ENCODE assay signal across 10 cellular contexts in genomic region chr2:1605102-1605501, GRCh38.
DNase-seq lines count a peak whose midpoint lies in the region; TF ChIP-seq lines count a peak whose summit lies in the region.
"Had no signal": no experiment of that assay in that cellular context is flagged by ENCODE, and none has a peak within 500 bp of the region (broad histone marks: within the 10 kb centered on the region; RNA-seq: fewer than 3 reads in every experiment).

No MANE protein-coding gene starts in this region.

- DNase-seq in NCI-H1092 treated with DMSO at 0.1 percent for 48 hours (lab: John Stamatoyannopoulos, UW): peak; percentile 8
- DNase-seq in NCI-H1092 (lab: John Stamatoyannopoulos, UW): no peak
- DNase-seq in cardiac fibroblast (ENCODE audit: low read depth in 2 of 2): peak; percentile 78 to 80
- peak; percentile 52 for DNase-seq in kidney tubule cell (ENCODE audit: low spot score)
- DNase-seq in spleen: peak; percentile 78
- no peak for DNase-seq in GM13977 (ENCODE audit: low spot score)
- DNase-seq in NCI-H1417 treated with DMSO at 0.1 percent for 48 hours (lab: John Stamatoyannopoulos, UW): no peak
- no peak for DNase-seq in breast epithelium (ENCODE audit: low spot score in 2 of 2)
- DNase-seq: esophagus squamous epithelium had no signal

- H3K36me3 ChIP-seq in spleen (no peaks in the 10 kb centered on the region), breast epithelium (no peaks in the 10 kb centered on the region)
- H3K36me3 ChIP-seq: esophagus squamous epithelium, uterus had no signal

- in situ Hi-C loops in GM13977 (cut with MboI; ENCODE audit: low pct_unique_long_range_greater_than_20kb, low sequenced_read_pairs, unreplicated experiment): no loop called here

- WGBS in spleen, 5 donors: 19 to 33% (median 20%) methylated on average over 16 of the region's 16 CpGs

- TF ChIP-seq CTCF in cardiac fibroblast (IDR thresholded peaks at IDR 0.05; ENCODE audit: low read depth, low read length) (peak; percentile 2), spleen (IDR thresholded peaks at IDR 0.05 in 8 of 11, conservative IDR thresholded peaks at IDR 0.05 in 3 of 11) (no peak), GM13977 (IDR thresholded peaks at IDR 0.05; ENCODE audit: extremely low read depth, insufficient read depth, missing control alignments) (no peak), breast epithelium (IDR thresholded peaks at IDR 0.05) (no peak)

- no peak overlapping the region for H3K4me3 ChIP-seq in cardiac fibroblast (replicated peaks in 1 of 2; ENCODE audit: low read depth in 2 of 2, low read length in 2 of 2)
- H3K4me3 ChIP-seq in spleen: peak overlapping the region in 1 of 8 donors; percentile 6
- no peak overlapping the region for H3K4me3 ChIP-seq in breast epithelium
- H3K4me3 ChIP-seq: uterus had no signal

- H3K9me3 ChIP-seq in spleen (no peaks in the 10 kb centered on the region), breast epithelium (no peaks in the 10 kb centered on the region)
- H3K9me3 ChIP-seq: esophagus squamous epithelium, uterus had no signal

- H3K4me1 ChIP-seq in spleen (peaks cover 0 to 36% (median 18%) of the 10 kb centered on the region in 6 donors), breast epithelium (no peaks in the 10 kb centered on the region)
- H3K4me1 ChIP-seq: uterus had no signal

- no peak for TF ChIP-seq POLR2A in spleen (IDR thresholded peaks at IDR 0.05)
- TF ChIP-seq POLR2A in breast epithelium (IDR thresholded peaks at IDR 0.05): no peak

- H3K27me3 ChIP-seq in spleen (replicated peaks in 1 of 7) (peaks cover 0 to 30% (median 0%) of the 10 kb centered on the region in 7 donors), breast epithelium (no peaks in the 10 kb centered on the region)
- H3K27me3 ChIP-seq: uterus had no signal

- H3K27ac ChIP-seq in spleen (peak overlapping the region in 5 of 8 donors; percentile 5 to 57 (median 32)), breast epithelium (peak overlapping the region in 1 of 2 donors; percentile 42)
- H3K27ac ChIP-seq: uterus had no signal

- intact Hi-C loops in spleen (cut with DNase I; ENCODE audit: low total_unique reads): no loop called here
- intact Hi-C loops in breast epithelium (cut with DNase I; ENCODE audit: low total_unique reads): no loop called here

Comparison
In these comparisons a context has a peak if more than half of its experiments do, and no peak if none do; other contexts are left out.
1. DNase-seq: peak in NCI-H1092 treated with DMSO at 0.1 percent for 48 hours (single experiment), cardiac fibroblast (2 of 2), kidney tubule cell (single experiment) and spleen (single experiment); none in NCI-H1092 (single experiment), GM13977 (single experiment), NCI-H1417 treated with DMSO at 0.1 percent for 48 hours (single experiment) and breast epithelium (0 of 2).